11 cellular contexts compared by ENCODE assay signal in the genomic region with DNA sequence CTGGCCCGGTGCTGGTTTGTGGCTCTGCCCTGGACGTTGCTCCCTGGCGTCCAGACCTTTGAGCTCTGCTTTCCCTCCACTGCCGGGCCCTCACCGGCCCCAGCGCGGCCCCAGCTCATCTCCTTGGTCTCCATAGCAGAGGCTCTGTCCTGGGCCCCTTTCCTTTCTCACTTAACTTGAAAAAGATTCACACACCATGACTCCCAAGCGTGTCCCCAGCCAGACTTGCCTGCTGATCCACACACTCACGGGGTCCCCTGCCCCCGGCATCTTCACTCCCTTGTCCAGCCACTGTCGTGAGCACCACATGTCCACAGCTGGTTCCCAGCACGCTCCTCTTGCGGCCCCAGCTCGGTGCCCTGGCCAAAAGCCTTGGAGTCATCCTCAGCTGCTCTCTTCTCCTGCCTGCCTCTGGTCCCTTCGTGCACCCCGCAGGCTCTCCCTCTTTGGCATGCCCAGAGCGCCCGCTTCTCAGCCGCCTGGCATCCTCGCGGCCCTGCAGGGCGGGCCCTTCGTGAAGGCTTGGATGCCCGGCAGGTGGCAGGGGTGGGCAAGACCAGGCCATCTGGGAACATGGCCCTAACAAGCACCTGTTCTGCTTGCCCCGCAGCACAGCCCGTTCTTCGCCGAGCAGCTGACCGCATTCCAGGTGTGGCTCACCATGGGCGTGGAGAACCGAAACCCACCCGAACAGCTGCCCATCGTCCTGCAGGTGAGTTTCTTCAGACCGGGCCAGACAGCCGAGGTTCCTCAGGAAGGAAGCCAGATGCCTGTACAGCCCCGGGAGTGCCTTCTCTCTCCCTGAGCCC.
DNase-seq lines count a peak whose midpoint lies in the region; ATAC-seq, FAIRE-seq and TF ChIP-seq lines count a peak whose summit lies in the region.
"Had no signal": no experiment of that assay in that cellular context is flagged by ENCODE, and none has a peak within 500 bp of the region (broad histone marks: within the 10 kb centered on the region; RNA-seq: fewer than 3 reads in every experiment).

No MANE protein-coding gene starts in this region.

- H3K27ac Mint-ChIP-seq in activated naive CD4-positive, alpha-beta T cell treated with anti-CD3 and anti-CD28 coated beads, Interleukin-2, amount 10 ng/mL, durations not matched to agents 7 days and 5 days: peak overlapping the region; percentile 98
- peak overlapping the region; percentile 36 to 91 (median 66) for H3K27ac Mint-ChIP-seq in immature natural killer cell
- H3K27ac Mint-ChIP-seq in stimulated activated naive CD8-positive, alpha-beta T cell treated with anti-CD3 and anti-CD28 coated beads, Interleukin-15, amount 100 ng/mL, for 72 hours: peak overlapping the region; percentile 44 to 87

- no peak overlapping the region for H3K4me3 Mint-ChIP-seq in activated naive CD4-positive, alpha-beta T cell treated with anti-CD3 and anti-CD28 coated beads, Interleukin-2, amount 10 ng/mL, durations not matched to agents 7 days and 5 days
- no peak overlapping the region for H3K4me3 Mint-ChIP-seq in immature natural killer cell
- H3K4me3 Mint-ChIP-seq in stimulated activated naive CD8-positive, alpha-beta T cell treated with anti-CD3 and anti-CD28 coated beads, Interleukin-15, amount 100 ng/mL, for 72 hours: peak overlapping the region in 1 of 2 donors; percentile 15

- peaks cover 84% of the 10 kb centered on the region for H3K4me1 Mint-ChIP-seq in activated naive CD4-positive, alpha-beta T cell treated with anti-CD3 and anti-CD28 coated beads, Interleukin-2, amount 10 ng/mL, durations not matched to agents 7 days and 5 days
- H3K4me1 Mint-ChIP-seq in immature natural killer cell: peaks cover 28 to 36% of the 10 kb centered on the region in 2 donors
- peaks cover 66% of the 10 kb centered on the region for H3K4me1 Mint-ChIP-seq in stimulated activated naive CD8-positive, alpha-beta T cell treated with anti-CD3 and anti-CD28 coated beads, Interleukin-15, amount 100 ng/mL, for 72 hours

- peak; percentile 18 for DNase-seq in activated naive CD4-positive, alpha-beta T cell treated with anti-CD3 and anti-CD28 coated beads, Interleukin-2, amount 10 ng/mL, durations not matched to agents 7 days and 5 days
- DNase-seq in activated naive CD4-positive, alpha-beta T cell (lab: John Stamatoyannopoulos, UW): no peak
- DNase-seq in immature natural killer cell: no peak
- no peak for DNase-seq in stimulated activated naive CD8-positive, alpha-beta T cell treated with anti-CD3 and anti-CD28 coated beads, Interleukin-15, amount 100 ng/mL, for 72 hours
- DNase-seq in GM19238 (ENCODE audit: insufficient read length, low spot score): no peak
- DNase-seq in RCC 7860 (ENCODE audit: low spot score): no peak
- DNase-seq: cortex of kidney, NCI-H69 had no signal

- no peaks in the 10 kb centered on the region for H3K27me3 Mint-ChIP-seq in activated naive CD4-positive, alpha-beta T cell treated with anti-CD3 and anti-CD28 coated beads, Interleukin-2, amount 10 ng/mL, durations not matched to agents 7 days and 5 days
- peaks cover 0 to 2% (median 0%) of the 10 kb centered on the region in 3 donors for H3K27me3 Mint-ChIP-seq in immature natural killer cell (ENCODE audit: low read depth in 3 of 3)
- H3K27me3 Mint-ChIP-seq in stimulated activated naive CD8-positive, alpha-beta T cell treated with anti-CD3 and anti-CD28 coated beads, Interleukin-15, amount 100 ng/mL, for 72 hours: no peaks in the 10 kb centered on the region

- TF ChIP-seq CTCF in VCaP (conservative IDR thresholded peaks at IDR 0.05): no peak

- CTCF ChIA-PET in activated naive CD4-positive, alpha-beta T cell treated with anti-CD3 and anti-CD28 coated beads, Interleukin-2, amount 10 ng/mL, durations not matched to agents 7 days and 5 days (lab: Charles Lee): interaction anchor here (1.3 kb wide), 1 partner anchor 9 kb away, joined by 3 read pairs; no protein-coding TSS in a partner anchor

- peak overlapping the region; percentile 2; the same call in 1 of the 2 replicates for H3K27ac ChIP-seq in VCaP
- H3K27ac ChIP-seq: right lobe of liver had no signal

- no peak for ATAC-seq in stimulated activated naive CD8-positive, alpha-beta T cell treated with anti-CD3 and anti-CD28 coated beads, Interleukin-15, amount 100 ng/mL, for 72 hours
- no peak for ATAC-seq in GM18873 (IDR thresholded peaks at IDR 0.05; ENCODE audit: low FRiP score, unreplicated experiment)

- H3K9me3 Mint-ChIP-seq in activated naive CD4-positive, alpha-beta T cell treated with anti-CD3 and anti-CD28 coated beads, Interleukin-2, amount 10 ng/mL, durations not matched to agents 7 days and 5 days: no peaks in the 10 kb centered on the region
- no peaks in the 10 kb centered on the region for H3K9me3 Mint-ChIP-seq in immature natural killer cell
- no peaks in the 10 kb centered on the region for H3K9me3 Mint-ChIP-seq in stimulated activated naive CD8-positive, alpha-beta T cell treated with anti-CD3 and anti-CD28 coated beads, Interleukin-15, amount 100 ng/mL, for 72 hours

- no peak for FAIRE-seq in RCC 7860 (lab: Jason Lieb, UNC)

- H3K36me3 Mint-ChIP-seq in activated naive CD4-positive, alpha-beta T cell treated with anti-CD3 and anti-CD28 coated beads, Interleukin-2, amount 10 ng/mL, durations not matched to agents 7 days and 5 days: peaks cover 62% of the 10 kb centered on the region
- no peaks in the 10 kb centered on the region for H3K36me3 Mint-ChIP-seq in immature natural killer cell
